In the genomic region with DNA sequence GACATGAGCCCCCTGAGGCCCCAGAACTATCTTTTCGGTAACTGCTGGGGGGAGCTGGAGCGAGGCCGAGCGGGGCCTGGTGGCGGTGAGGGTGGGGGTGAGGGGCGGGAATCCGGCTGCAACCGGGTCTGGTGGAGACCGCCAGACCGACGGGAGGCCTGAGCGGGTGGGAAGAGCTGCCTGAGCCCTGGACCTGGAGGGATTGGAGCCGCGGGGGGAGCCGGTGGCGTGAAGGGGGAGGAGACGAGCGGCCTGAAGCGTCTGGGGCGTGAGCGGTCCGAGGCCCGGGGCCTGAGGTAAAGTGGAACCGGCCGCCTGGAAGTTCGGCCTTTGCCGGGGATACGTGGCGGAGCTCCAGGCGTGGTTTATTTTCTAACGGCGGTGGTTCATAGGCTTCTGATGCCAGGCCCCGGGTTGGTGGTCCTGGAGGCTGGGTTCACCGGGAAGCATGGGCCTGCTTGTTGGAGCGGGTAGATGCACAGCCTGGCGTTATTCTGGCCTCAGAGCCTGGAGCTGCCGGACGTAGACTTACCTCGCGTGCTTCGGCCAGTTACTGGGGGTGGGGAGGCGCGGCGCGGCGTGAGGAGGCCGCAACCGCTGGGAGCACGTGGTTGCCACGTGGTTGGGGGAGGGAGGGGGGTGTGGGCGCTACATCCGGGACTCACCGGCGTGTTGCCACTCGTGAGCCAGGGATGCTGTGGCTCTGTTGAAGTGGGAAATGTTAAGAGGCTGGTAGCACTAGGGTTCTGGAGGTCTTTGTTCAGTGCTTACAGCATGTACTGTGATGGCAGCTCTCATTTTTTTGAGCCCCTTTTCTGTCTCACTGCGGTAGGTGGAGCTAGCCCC, we compare ENCODE assay signal across 1 cellular context.
TF ChIP-seq lines count a peak whose summit lies in the region.

No MANE protein-coding gene starts in this region.

TF ChIP-seq in HepG2, 621 proteins besides CTCF, POLR2A, EP300 and RAD21 (continued from another document and continues in another):
- TF ChIP-seq, protein P1, sequence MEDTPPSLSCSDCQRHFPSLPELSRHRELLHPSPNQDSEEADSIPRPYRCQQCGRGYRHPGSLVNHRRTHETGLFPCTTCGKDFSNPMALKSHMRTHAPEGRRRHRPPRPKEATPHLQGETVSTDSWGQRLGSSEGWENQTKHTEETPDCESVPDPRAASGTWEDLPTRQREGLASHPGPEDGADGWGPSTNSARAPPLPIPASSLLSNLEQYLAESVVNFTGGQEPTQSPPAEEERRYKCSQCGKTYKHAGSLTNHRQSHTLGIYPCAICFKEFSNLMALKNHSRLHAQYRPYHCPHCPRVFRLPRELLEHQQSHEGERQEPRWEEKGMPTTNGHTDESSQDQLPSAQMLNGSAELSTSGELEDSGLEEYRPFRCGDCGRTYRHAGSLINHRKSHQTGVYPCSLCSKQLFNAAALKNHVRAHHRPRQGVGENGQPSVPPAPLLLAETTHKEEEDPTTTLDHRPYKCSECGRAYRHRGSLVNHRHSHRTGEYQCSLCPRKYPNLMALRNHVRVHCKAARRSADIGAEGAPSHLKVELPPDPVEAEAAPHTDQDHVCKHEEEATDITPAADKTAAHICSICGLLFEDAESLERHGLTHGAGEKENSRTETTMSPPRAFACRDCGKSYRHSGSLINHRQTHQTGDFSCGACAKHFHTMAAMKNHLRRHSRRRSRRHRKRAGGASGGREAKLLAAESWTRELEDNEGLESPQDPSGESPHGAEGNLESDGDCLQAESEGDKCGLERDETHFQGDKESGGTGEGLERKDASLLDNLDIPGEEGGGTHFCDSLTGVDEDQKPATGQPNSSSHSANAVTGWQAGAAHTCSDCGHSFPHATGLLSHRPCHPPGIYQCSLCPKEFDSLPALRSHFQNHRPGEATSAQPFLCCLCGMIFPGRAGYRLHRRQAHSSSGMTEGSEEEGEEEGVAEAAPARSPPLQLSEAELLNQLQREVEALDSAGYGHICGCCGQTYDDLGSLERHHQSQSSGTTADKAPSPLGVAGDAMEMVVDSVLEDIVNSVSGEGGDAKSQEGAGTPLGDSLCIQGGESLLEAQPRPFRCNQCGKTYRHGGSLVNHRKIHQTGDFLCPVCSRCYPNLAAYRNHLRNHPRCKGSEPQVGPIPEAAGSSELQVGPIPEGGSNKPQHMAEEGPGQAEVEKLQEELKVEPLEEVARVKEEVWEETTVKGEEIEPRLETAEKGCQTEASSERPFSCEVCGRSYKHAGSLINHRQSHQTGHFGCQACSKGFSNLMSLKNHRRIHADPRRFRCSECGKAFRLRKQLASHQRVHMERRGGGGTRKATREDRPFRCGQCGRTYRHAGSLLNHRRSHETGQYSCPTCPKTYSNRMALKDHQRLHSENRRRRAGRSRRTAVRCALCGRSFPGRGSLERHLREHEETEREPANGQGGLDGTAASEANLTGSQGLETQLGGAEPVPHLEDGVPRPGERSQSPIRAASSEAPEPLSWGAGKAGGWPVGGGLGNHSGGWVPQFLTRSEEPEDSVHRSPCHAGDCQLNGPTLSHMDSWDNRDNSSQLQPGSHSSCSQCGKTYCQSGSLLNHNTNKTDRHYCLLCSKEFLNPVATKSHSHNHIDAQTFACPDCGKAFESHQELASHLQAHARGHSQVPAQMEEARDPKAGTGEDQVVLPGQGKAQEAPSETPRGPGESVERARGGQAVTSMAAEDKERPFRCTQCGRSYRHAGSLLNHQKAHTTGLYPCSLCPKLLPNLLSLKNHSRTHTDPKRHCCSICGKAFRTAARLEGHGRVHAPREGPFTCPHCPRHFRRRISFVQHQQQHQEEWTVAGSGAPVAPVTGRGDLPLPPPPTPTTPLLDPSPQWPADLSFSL (CRISPR knock-in tag; IDR thresholded peaks at IDR 0.05) = peak; percentile 38; the same call in 1 of the 2 replicates
- no peak for TF ChIP-seq HIVEP1 (CRISPR knock-in tag; IDR thresholded peaks at IDR 0.05)
- 0 out of 2 replicates have a peak, but pooled peaks have one; percentile 23 for TF ChIP-seq ZNF562 (CRISPR knock-in tag; IDR thresholded peaks at IDR 0.05; ENCODE audit: borderline replicate concordance)
- no peak for TF ChIP-seq ZNF143 (CRISPR knock-in tag; IDR thresholded peaks at IDR 0.05)
- TF ChIP-seq, protein P2, sequence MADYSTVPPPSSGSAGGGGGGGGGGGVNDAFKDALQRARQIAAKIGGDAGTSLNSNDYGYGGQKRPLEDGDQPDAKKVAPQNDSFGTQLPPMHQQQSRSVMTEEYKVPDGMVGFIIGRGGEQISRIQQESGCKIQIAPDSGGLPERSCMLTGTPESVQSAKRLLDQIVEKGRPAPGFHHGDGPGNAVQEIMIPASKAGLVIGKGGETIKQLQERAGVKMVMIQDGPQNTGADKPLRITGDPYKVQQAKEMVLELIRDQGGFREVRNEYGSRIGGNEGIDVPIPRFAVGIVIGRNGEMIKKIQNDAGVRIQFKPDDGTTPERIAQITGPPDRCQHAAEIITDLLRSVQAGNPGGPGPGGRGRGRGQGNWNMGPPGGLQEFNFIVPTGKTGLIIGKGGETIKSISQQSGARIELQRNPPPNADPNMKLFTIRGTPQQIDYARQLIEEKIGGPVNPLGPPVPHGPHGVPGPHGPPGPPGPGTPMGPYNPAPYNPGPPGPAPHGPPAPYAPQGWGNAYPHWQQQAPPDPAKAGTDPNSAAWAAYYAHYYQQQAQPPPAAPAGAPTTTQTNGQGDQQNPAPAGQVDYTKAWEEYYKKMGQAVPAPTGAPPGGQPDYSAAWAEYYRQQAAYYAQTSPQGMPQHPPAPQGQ (CRISPR knock-in tag; IDR thresholded peaks at IDR 0.05; ENCODE audit: borderline replicate concordance) = no peak
- TF ChIP-seq, protein P3, sequence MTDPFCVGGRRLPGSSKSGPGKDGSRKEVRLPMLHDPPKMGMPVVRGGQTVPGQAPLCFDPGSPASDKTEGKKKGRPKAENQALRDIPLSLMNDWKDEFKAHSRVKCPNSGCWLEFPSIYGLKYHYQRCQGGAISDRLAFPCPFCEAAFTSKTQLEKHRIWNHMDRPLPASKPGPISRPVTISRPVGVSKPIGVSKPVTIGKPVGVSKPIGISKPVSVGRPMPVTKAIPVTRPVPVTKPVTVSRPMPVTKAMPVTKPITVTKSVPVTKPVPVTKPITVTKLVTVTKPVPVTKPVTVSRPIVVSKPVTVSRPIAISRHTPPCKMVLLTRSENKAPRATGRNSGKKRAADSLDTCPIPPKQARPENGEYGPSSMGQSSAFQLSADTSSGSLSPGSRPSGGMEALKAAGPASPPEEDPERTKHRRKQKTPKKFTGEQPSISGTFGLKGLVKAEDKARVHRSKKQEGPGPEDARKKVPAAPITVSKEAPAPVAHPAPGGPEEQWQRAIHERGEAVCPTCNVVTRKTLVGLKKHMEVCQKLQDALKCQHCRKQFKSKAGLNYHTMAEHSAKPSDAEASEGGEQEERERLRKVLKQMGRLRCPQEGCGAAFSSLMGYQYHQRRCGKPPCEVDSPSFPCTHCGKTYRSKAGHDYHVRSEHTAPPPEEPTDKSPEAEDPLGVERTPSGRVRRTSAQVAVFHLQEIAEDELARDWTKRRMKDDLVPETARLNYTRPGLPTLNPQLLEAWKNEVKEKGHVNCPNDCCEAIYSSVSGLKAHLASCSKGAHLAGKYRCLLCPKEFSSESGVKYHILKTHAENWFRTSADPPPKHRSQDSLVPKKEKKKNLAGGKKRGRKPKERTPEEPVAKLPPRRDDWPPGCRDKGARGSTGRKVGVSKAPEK (CRISPR knock-in tag; IDR thresholded peaks at IDR 0.05; ENCODE audit: borderline replicate concordance) = no peak
- TF ChIP-seq, protein P4, sequence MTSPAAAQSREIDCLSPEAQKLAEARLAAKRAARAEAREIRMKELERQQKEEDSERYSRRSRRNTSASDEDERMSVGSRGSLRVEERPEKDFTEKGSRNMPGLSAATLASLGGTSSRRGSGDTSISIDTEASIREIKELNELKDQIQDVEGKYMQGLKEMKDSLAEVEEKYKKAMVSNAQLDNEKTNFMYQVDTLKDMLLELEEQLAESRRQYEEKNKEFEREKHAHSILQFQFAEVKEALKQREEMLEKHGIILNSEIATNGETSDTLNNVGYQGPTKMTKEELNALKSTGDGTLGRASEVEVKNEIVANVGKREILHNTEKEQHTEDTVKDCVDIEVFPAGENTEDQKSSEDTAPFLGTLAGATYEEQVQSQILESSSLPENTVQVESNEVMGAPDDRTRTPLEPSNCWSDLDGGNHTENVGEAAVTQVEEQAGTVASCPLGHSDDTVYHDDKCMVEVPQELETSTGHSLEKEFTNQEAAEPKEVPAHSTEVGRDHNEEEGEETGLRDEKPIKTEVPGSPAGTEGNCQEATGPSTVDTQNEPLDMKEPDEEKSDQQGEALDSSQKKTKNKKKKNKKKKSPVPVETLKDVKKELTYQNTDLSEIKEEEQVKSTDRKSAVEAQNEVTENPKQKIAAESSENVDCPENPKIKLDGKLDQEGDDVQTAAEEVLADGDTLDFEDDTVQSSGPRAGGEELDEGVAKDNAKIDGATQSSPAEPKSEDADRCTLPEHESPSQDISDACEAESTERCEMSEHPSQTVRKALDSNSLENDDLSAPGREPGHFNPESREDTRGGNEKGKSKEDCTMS (CRISPR knock-in tag; conservative IDR thresholded peaks at IDR 0.05) = no peak
- no peak for TF ChIP-seq ZNF260 (CRISPR knock-in tag; IDR thresholded peaks at IDR 0.05; ENCODE audit: borderline replicate concordance, low read depth)
- TF ChIP-seq, protein P5, sequence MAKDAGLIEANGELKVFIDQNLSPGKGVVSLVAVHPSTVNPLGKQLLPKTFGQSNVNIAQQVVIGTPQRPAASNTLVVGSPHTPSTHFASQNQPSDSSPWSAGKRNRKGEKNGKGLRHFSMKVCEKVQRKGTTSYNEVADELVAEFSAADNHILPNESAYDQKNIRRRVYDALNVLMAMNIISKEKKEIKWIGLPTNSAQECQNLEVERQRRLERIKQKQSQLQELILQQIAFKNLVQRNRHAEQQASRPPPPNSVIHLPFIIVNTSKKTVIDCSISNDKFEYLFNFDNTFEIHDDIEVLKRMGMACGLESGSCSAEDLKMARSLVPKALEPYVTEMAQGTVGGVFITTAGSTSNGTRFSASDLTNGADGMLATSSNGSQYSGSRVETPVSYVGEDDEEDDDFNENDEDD (CRISPR knock-in tag; IDR thresholded peaks at IDR 0.05; ENCODE audit: borderline replicate concordance) = peak; percentile 93; the same call in 1 of the 2 replicates
- TF ChIP-seq, protein P6, sequence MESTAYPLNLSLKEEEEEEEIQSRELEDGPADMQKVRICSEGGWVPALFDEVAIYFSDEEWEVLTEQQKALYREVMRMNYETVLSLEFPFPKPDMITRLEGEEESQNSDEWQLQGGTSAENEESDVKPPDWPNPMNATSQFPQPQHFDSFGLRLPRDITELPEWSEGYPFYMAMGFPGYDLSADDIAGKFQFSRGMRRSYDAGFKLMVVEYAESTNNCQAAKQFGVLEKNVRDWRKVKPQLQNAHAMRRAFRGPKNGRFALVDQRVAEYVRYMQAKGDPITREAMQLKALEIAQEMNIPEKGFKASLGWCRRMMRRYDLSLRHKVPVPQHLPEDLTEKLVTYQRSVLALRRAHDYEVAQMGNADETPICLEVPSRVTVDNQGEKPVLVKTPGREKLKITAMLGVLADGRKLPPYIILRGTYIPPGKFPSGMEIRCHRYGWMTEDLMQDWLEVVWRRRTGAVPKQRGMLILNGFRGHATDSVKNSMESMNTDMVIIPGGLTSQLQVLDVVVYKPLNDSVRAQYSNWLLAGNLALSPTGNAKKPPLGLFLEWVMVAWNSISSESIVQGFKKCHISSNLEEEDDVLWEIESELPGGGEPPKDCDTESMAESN (CRISPR knock-in tag; conservative IDR thresholded peaks at IDR 0.05) = peak; percentile 70; the same call in 1 of the 2 replicates
- TF ChIP-seq, protein P7, sequence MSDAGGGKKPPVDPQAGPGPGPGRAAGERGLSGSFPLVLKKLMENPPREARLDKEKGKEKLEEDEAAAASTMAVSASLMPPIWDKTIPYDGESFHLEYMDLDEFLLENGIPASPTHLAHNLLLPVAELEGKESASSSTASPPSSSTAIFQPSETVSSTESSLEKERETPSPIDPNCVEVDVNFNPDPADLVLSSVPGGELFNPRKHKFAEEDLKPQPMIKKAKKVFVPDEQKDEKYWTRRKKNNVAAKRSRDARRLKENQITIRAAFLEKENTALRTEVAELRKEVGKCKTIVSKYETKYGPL (CRISPR knock-in tag; IDR thresholded peaks at IDR 0.05) = peak; percentile 18; the same call in 1 of the 2 replicates
- TF ChIP-seq, protein P8, sequence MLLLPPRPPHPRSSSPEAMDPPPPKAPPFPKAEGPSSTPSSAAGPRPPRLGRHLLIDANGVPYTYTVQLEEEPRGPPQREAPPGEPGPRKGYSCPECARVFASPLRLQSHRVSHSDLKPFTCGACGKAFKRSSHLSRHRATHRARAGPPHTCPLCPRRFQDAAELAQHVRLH (CRISPR knock-in tag; IDR thresholded peaks at IDR 0.05; ENCODE audit: borderline replicate concordance, low read depth) = no peak
- TF ChIP-seq NFYB (CRISPR knock-in tag; IDR thresholded peaks at IDR 0.05) = peak; percentile 35
- TF ChIP-seq KDM2A (CRISPR knock-in tag; IDR thresholded peaks at IDR 0.05; ENCODE audit: borderline replicate concordance, low read depth) = peak; percentile 77
- TF ChIP-seq FOSL1 (CRISPR knock-in tag; IDR thresholded peaks at IDR 0.05; ENCODE audit: borderline replicate concordance) = 0 out of 2 replicates have a peak, but pooled peaks have one; percentile 13
- TF ChIP-seq KMT2B (CRISPR knock-in tag; IDR thresholded peaks at IDR 0.05) = peak; percentile 56; the same call in 1 of the 2 replicates
- peak; percentile 94 for TF ChIP-seq ZNF234 (CRISPR knock-in tag; conservative IDR thresholded peaks at IDR 0.05)
- TF ChIP-seq NFE2 (CRISPR knock-in tag; IDR thresholded peaks at IDR 0.05) = no peak
- no peak for TF ChIP-seq TP53 (CRISPR knock-in tag; conservative IDR thresholded peaks at IDR 0.05)
- TF ChIP-seq NFE2L2 (IDR thresholded peaks at IDR 0.05; ENCODE audit: low read length) = no peak
- no peak for TF ChIP-seq HMGA1 (CRISPR knock-in tag; conservative IDR thresholded peaks at IDR 0.05)
- no peak for TF ChIP-seq RFX3 (CRISPR knock-in tag; IDR thresholded peaks at IDR 0.05)
- peak; percentile 85; the same call in 1 of the 2 replicates for TF ChIP-seq MIER3 (CRISPR knock-in tag; IDR thresholded peaks at IDR 0.05; ENCODE audit: borderline replicate concordance)
- TF ChIP-seq, protein P9, sequence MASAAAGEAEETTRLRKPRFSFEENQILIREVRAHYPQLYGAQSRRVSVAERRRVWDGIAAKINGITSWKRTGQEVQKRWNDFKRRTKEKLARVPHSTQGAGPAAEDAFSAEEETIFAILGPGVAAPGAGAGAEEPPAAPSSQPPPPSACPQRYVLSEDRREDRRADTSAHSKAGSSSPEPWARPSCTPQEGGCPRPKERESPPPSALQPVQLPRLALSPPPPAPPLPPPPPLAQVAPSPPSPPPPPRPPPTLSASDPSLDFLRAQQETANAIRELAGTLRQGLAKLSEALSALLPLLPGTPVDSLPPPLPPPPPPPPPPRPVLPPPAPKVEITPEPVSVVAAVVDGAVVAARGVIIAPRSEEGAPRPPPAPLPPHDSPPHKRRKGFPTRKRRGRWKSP (CRISPR knock-in tag; IDR thresholded peaks at IDR 0.05) = peak; percentile 70; the same call in 1 of the 2 replicates
- peak; percentile 94 for TF ChIP-seq ZNF883 (CRISPR knock-in tag; IDR thresholded peaks at IDR 0.05; ENCODE audit: not compliant biosample characterization)
- TF ChIP-seq SP5 (CRISPR knock-in tag; IDR thresholded peaks at IDR 0.05; ENCODE audit: borderline replicate concordance, low read depth) = 0 out of 2 replicates have a peak, but pooled peaks have one; percentile 19
- TF ChIP-seq ZKSCAN1 (IDR thresholded peaks at IDR 0.05; ENCODE audit: low read length) = no peak
- TF ChIP-seq ZNF235 (CRISPR knock-in tag; IDR thresholded peaks at IDR 0.05; ENCODE audit: borderline replicate concordance) = no peak
- no peak for TF ChIP-seq ZSCAN29 (CRISPR knock-in tag; conservative IDR thresholded peaks at IDR 0.05)
- TF ChIP-seq PAWR (CRISPR knock-in tag; IDR thresholded peaks at IDR 0.05; ENCODE audit: borderline replicate concordance) = 0 out of 2 replicates have a peak, but pooled peaks have one; percentile 33
- no peak for TF ChIP-seq TARDBP (CRISPR knock-in tag; IDR thresholded peaks at IDR 0.05)
- 0 out of 2 replicates have a peak, but pooled peaks have one; percentile 56 for TF ChIP-seq KDM3A (CRISPR knock-in tag; IDR thresholded peaks at IDR 0.05; ENCODE audit: low read depth)
- TF ChIP-seq ARNT2 (CRISPR knock-in tag; IDR thresholded peaks at IDR 0.05; ENCODE audit: low read depth) = peak; percentile 83; the same call in 1 of the 2 replicates
- TF ChIP-seq JUNB (CRISPR knock-in tag; IDR thresholded peaks at IDR 0.05; ENCODE audit: borderline replicate concordance) = no peak
- TF ChIP-seq ZNF343 (CRISPR knock-in tag; IDR thresholded peaks at IDR 0.05) = no peak; the same call in 1 of the 2 replicates
